Comparison of ENCODE assay signal across 18 cellular contexts in the genomic region with DNA sequence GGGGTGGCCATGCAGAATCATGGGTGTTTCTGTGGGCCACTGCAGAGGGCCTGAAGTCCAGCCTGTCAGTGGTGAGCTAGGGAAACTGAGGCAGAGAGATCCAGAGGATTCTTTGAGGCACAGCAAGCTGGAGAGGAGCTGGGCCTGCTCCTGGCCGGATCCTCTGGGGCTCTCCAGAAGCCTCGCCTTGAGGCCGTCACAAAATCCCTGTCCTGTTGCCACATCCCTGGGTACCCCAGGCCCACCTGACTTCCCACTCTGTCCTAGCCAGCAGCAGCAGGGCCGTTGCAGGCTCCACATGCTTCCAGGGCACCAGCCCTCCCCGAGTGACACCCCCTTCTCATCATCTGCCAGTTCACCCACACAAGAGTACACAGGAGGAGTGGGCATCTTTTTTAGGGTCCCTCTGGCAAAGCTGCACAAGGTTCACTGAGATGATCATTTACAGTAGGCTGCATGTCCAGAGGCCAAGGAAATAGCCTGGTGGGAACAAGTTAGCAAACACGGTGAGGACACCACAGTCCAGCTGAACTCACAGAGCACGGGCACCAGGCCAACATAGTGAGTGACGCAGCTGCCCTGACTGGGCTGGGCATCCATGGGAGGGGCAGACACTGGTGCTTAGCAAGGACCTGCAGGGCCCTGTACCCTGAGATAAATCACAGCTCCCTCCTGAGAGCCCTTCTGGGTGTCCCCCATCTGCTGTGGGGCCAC. TPM values are rescaled to one million over a fixed set of nuclear protein-coding genes. Genes with fewer than 3 reads are reported as not detected.
DNase-seq lines count a peak whose midpoint lies in the region; TF ChIP-seq lines count a peak whose summit lies in the region.
"Had no signal": no experiment of that assay in that cellular context is flagged by ENCODE, and none has a peak within 500 bp of the region (broad histone marks: within the 10 kb centered on the region; RNA-seq: fewer than 3 reads in every experiment).

No MANE protein-coding gene starts in this region.

- no peak overlapping the region for H3K4ac ChIP-seq in neuronal stem cell (ENCODE audit: low read length)

- H3K4me3 Mint-ChIP-seq in activated T-helper 1 cell treated with anti-CD3 and anti-CD28 coated beads, Interleukin-12 subunit alpha, Interleukin-12 subunit beta, Interleukin-2, Interleukin-4 antibody, amounts not matched to agents 30 ng/mL and 10 ng/mL and 1 ng/mL, durations not matched to agents 14 hours and 24 hours and 36 hours: no peak overlapping the region
- H3K4me3 Mint-ChIP-seq: activated naive CD4-positive, alpha-beta T cell treated with anti-CD3 and anti-CD28 coated beads, Interleukin-2, amount 50 U/mL, for 24 hours; central memory CD8-positive, alpha-beta T cell had no signal

- no peak overlapping the region for H3K4me2 ChIP-seq in neuronal stem cell (ENCODE audit: insufficient read depth, low read length, poor library complexity, severe bottlenecking)

- no peak for TF ChIP-seq CTCF in RWPE1 (conservative IDR thresholded peaks at IDR 0.05; ENCODE audit: low read depth)

- H3K36me3 Mint-ChIP-seq in activated T-helper 1 cell treated with anti-CD3 and anti-CD28 coated beads, Interleukin-12 subunit alpha, Interleukin-12 subunit beta, Interleukin-2, Interleukin-4 antibody, amounts not matched to agents 30 ng/mL and 10 ng/mL and 1 ng/mL, durations not matched to agents 14 hours and 24 hours and 36 hours (ENCODE audit: low read depth): no peaks in the 10 kb centered on the region
- H3K36me3 Mint-ChIP-seq: activated naive CD4-positive, alpha-beta T cell treated with anti-CD3 and anti-CD28 coated beads, Interleukin-2, amount 50 U/mL, for 24 hours had no signal

- H3K23ac ChIP-seq in neuronal stem cell (ENCODE audit: low read depth, low read length, poor library complexity): peak overlapping the region; percentile 17

- no peak overlapping the region for H3K27ac Mint-ChIP-seq in activated T-helper 1 cell treated with anti-CD3 and anti-CD28 coated beads, Interleukin-12 subunit alpha, Interleukin-12 subunit beta, Interleukin-2, Interleukin-4 antibody, amounts not matched to agents 30 ng/mL and 10 ng/mL and 1 ng/mL, durations not matched to agents 14 hours and 24 hours and 36 hours
- H3K27ac Mint-ChIP-seq: activated naive CD4-positive, alpha-beta T cell treated with anti-CD3 and anti-CD28 coated beads, Interleukin-2, amount 50 U/mL, for 24 hours had no signal

- no peaks in the 10 kb centered on the region for H3K36me3 ChIP-seq in neuronal stem cell (replicated peaks in 1 of 2; ENCODE audit: control insufficient read depth in 2 of 2, insufficient read depth in 2 of 2, low read length in 2 of 2)

- no peaks in the 10 kb centered on the region for H3K79me1 ChIP-seq in neuronal stem cell (ENCODE audit: low read depth, low read length)

- peaks cover 0 to 63% (median 0%) of the 10 kb centered on the region in 3 experiments for H3K27me3 ChIP-seq in neuronal stem cell (ENCODE audit: control insufficient read depth in 3 of 3, insufficient read depth in 3 of 3, low read depth in 1 of 3, low read length in 3 of 3)

- H3K27ac ChIP-seq in RWPE1: peak overlapping the region; percentile 30
- H3K27ac ChIP-seq in neuronal stem cell (replicated peaks; ENCODE audit: low read length): no peak overlapping the region
- H3K27ac ChIP-seq: SK-N-MC had no signal

- no peak overlapping the region for H2BK120ac ChIP-seq in neuronal stem cell (ENCODE audit: low read depth, low read length)

- no peak overlapping the region for H4K91ac ChIP-seq in neuronal stem cell (ENCODE audit: low read depth, low read length, poor library complexity)

- no peak overlapping the region for H2BK15ac ChIP-seq in neuronal stem cell (ENCODE audit: low read length)

- DNase-seq in D341Med (ENCODE audit: low spot score): peak; percentile 18
- DNase-seq in LoVo (ENCODE audit: low spot score): peak; percentile 41
- DNase-seq in RWPE1 (ENCODE audit: low spot score): peak; percentile 73
- DNase-seq in neuronal stem cell (ENCODE audit: low spot score): no peak
- no peak for DNase-seq in activated T-helper 1 cell treated with anti-CD3 and anti-CD28 coated beads, Interleukin-12 subunit alpha, Interleukin-12 subunit beta, Interleukin-2, Interleukin-4 antibody, amounts not matched to agents 30 ng/mL and 10 ng/mL and 1 ng/mL, durations not matched to agents 14 hours and 24 hours and 36 hours (ENCODE audit: low spot score)
- DNase-seq in cortex of kidney (lab: John Stamatoyannopoulos, UW): no peak
- no peak for DNase-seq in RPMI8226
- DNase-seq: C1 segment of cervical spinal cord; NCI-H510A treated with DMSO at 0.1 percent for 48 hours; stimulated activated naive CD4-positive, alpha-beta T cell treated with Interleukin-2 at 50 U/mL for 16 hours had no signal

- no peak overlapping the region for H2AFZ ChIP-seq in neuronal stem cell (ENCODE audit: low read length)

- no peak overlapping the region for H2BK5ac ChIP-seq in neuronal stem cell (ENCODE audit: low read length)

- H2BK12ac ChIP-seq in neuronal stem cell (ENCODE audit: low read length): no peak overlapping the region

- H3K27me3 Mint-ChIP-seq in activated T-helper 1 cell treated with anti-CD3 and anti-CD28 coated beads, Interleukin-12 subunit alpha, Interleukin-12 subunit beta, Interleukin-2, Interleukin-4 antibody, amounts not matched to agents 30 ng/mL and 10 ng/mL and 1 ng/mL, durations not matched to agents 14 hours and 24 hours and 36 hours (ENCODE audit: insufficient read depth): peaks cover 10% of the 10 kb centered on the region
- H3K27me3 Mint-ChIP-seq: activated naive CD4-positive, alpha-beta T cell treated with anti-CD3 and anti-CD28 coated beads, Interleukin-2, amount 50 U/mL, for 24 hours had no signal

- CTCF ChIA-PET in RWPE1 (lab: Yijun Ruan, JAX): interaction anchor here (0.5 kb wide), 1 partner anchor 78 kb away, joined by 3 read pairs; no protein-coding TSS in a partner anchor

- H3K4me1 Mint-ChIP-seq in activated T-helper 1 cell treated with anti-CD3 and anti-CD28 coated beads, Interleukin-12 subunit alpha, Interleukin-12 subunit beta, Interleukin-2, Interleukin-4 antibody, amounts not matched to agents 30 ng/mL and 10 ng/mL and 1 ng/mL, durations not matched to agents 14 hours and 24 hours and 36 hours (ENCODE audit: low read depth): no peaks in the 10 kb centered on the region
- H3K4me1 Mint-ChIP-seq: activated naive CD4-positive, alpha-beta T cell treated with anti-CD3 and anti-CD28 coated beads, Interleukin-2, amount 50 U/mL, for 24 hours had no signal

- H3K4me1 ChIP-seq in neuronal stem cell (ENCODE audit: control insufficient read depth in 2 of 2, insufficient read depth in 1 of 2, low read depth in 1 of 2, low read length in 2 of 2): peaks cover 0 to 3% of the 10 kb centered on the region in 2 donors

- H4K8ac ChIP-seq in neuronal stem cell (ENCODE audit: low read depth, low read length): no peak overlapping the region

- POLR2A ChIA-PET in RWPE1 (lab: Yijun Ruan, JAX; ENCODE audit: low non-redundant PET): no interaction called here

- no peak overlapping the region for H3K9ac ChIP-seq in neuronal stem cell (ENCODE audit: low read depth, low read length, poor library complexity)

- H3K14ac ChIP-seq in neuronal stem cell (ENCODE audit: low read length): no peak overlapping the region

- H3K18ac ChIP-seq in neuronal stem cell (ENCODE audit: low read length): no peak overlapping the region

- WGBS in neuronal stem cell (ENCODE audit: extremely low coverage in 2 of 2, insufficient read length in 2 of 2, insufficient replicate concordance in 1 of 2), 2 donors: no CpG with 5 or more reads among the region's 8 CpGs

- intact Hi-C loops in activated T-helper 1 cell treated with anti-CD3 and anti-CD28 coated beads, Interleukin-12 subunit alpha, Interleukin-12 subunit beta, Interleukin-2, Interleukin-4 antibody, amounts not matched to agents 30 ng/mL and 10 ng/mL and 1 ng/mL, durations not matched to agents 14 hours and 24 hours and 36 hours (cut with micrococcal nuclease): no loop called here

- peaks cover 0 to 41% of the 10 kb centered on the region in 2 donors for H3K9me3 ChIP-seq in neuronal stem cell (replicated peaks in 1 of 2; ENCODE audit: control insufficient read depth in 2 of 2, insufficient read depth in 1 of 2, low read depth in 1 of 2, low read length in 2 of 2)

- no peak overlapping the region for H2AK5ac ChIP-seq in neuronal stem cell (ENCODE audit: low read depth, low read length)

- no peak overlapping the region for H3K4me3 ChIP-seq in neuronal stem cell (ENCODE audit: low read length in 2 of 2)
- H3K4me3 ChIP-seq: SK-N-MC had no signal

- H3K9me3 Mint-ChIP-seq in activated T-helper 1 cell treated with anti-CD3 and anti-CD28 coated beads, Interleukin-12 subunit alpha, Interleukin-12 subunit beta, Interleukin-2, Interleukin-4 antibody, amounts not matched to agents 30 ng/mL and 10 ng/mL and 1 ng/mL, durations not matched to agents 14 hours and 24 hours and 36 hours: no peaks in the 10 kb centered on the region
- H3K9me3 Mint-ChIP-seq: activated naive CD4-positive, alpha-beta T cell treated with anti-CD3 and anti-CD28 coated beads, Interleukin-2, amount 50 U/mL, for 24 hours; central memory CD8-positive, alpha-beta T cell had no signal

RNA-seq across cellular contexts. Expression of a gene that starts 25.1 kb away (rescaled TPM):
- 0.04 TPM for polyA plus RNA-seq in neuronal stem cell (2013, experiment 1 of 2)
- polyA plus RNA-seq in neuronal stem cell (2013, experiment 2 of 2): 0.04 TPM
- not detected in 2 replicates for total RNA-seq in activated T-helper 1 cell treated with anti-CD3 and anti-CD28 coated beads, Interleukin-12 subunit alpha, Interleukin-12 subunit beta, Interleukin-2, Interleukin-4 antibody, amounts not matched to agents 30 ng/mL and 10 ng/mL and 1 ng/mL, durations not matched to agents 14 hours and 24 hours and 36 hours
- total RNA-seq: endothelial cell of umbilical vein, kidney epithelial cell, LHCN-M2 had no signal

RNA-seq across cellular contexts. Expression of a gene that starts 39.5 kb away (rescaled TPM):
- not detected for polyA plus RNA-seq in neuronal stem cell (2013, experiment 1 of 2)
- not detected for polyA plus RNA-seq in neuronal stem cell (2013, experiment 2 of 2)
- total RNA-seq in activated T-helper 1 cell treated with anti-CD3 and anti-CD28 coated beads, Interleukin-12 subunit alpha, Interleukin-12 subunit beta, Interleukin-2, Interleukin-4 antibody, amounts not matched to agents 30 ng/mL and 10 ng/mL and 1 ng/mL, durations not matched to agents 14 hours and 24 hours and 36 hours: not detected in 2 replicates
- total RNA-seq: endothelial cell of umbilical vein, glomerular endothelial cell, H4, kidney epithelial cell, LHCN-M2 had no signal
- polyA plus RNA-seq: endothelial cell of umbilical vein had no signal

RNA-seq across cellular contexts. Expression of a gene that starts 54.5 kb away (rescaled TPM):
- not detected for polyA plus RNA-seq in neuronal stem cell (2013, experiment 1 of 2)
- not detected for polyA plus RNA-seq in neuronal stem cell (2013, experiment 2 of 2)
- total RNA-seq in activated T-helper 1 cell treated with anti-CD3 and anti-CD28 coated beads, Interleukin-12 subunit alpha, Interleukin-12 subunit beta, Interleukin-2, Interleukin-4 antibody, amounts not matched to agents 30 ng/mL and 10 ng/mL and 1 ng/mL, durations not matched to agents 14 hours and 24 hours and 36 hours: not detected in 2 replicates
- total RNA-seq: endothelial cell of umbilical vein, glomerular endothelial cell, H4, kidney epithelial cell, LHCN-M2 had no signal
- polyA plus RNA-seq: endothelial cell of umbilical vein had no signal

Comparison
In these comparisons a context has a peak if more than half of its experiments do, and no peak if none do; other contexts are left out.
1. DNase-seq: peak in D341Med (single experiment), LoVo (single experiment) and RWPE1 (single experiment); none in neuronal stem cell (single experiment), activated T-helper 1 cell treated with anti-CD3 and anti-CD28 coated beads, Interleukin-12 subunit alpha, Interleukin-12 subunit beta, Interleukin-2, Interleukin-4 antibody, amounts not matched to agents 30 ng/mL and 10 ng/mL and 1 ng/mL, durations not matched to agents 14 hours and 24 hours and 36 hours (single experiment), cortex of kidney (single experiment) and RPMI8226 (single experiment).